ENCODE assay signal across 1 cellular context in the genomic region with DNA sequence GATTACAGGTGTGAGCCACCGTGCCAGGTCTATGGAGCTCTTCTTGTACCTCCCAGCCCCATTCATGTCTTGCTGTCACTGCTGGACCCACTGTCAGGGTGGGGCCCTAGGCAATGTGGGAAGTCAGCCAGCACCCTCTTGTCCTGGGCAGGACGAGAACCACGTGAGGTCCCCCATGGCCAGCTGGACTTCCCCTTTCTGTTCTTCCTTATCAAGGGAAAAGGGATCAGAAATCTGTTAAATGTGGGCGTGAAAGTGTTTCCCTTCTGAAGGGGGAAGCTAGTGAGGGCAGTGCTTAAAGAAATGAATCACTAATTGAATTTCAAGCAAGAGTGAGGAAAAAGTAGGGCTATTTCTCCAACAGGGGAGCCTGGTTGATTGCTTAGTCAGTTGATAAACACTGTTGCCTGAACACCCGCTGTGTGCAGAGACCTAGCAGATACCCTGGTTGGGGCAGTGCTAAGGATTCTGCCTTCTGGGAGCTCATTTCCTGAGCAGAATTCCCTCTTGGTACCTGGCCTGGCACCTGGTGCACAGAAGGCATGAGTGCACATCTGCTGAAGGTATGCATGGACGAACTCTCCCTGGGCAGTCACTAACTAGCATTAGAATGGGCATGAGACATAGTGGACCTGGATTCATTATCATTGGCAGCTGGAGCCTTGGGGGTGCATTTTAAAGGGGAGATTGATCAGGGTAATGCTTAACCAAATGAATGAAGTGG.
TF ChIP-seq lines count a peak whose summit lies in the region.

No MANE protein-coding gene starts in this region.

TF ChIP-seq in GM23338, 12 proteins besides CTCF, POLR2A, EP300 and RAD21 (continued from another document):
- TF ChIP-seq ZNF462 (CRISPR knock-in tag; IDR thresholded peaks at IDR 0.05) (no peak), EZH2 (IDR thresholded peaks at IDR 0.05; ENCODE audit: low read depth, unreplicated experiment) (no peak)
